21 cellular contexts compared by ENCODE assay signal in the genomic region with DNA sequence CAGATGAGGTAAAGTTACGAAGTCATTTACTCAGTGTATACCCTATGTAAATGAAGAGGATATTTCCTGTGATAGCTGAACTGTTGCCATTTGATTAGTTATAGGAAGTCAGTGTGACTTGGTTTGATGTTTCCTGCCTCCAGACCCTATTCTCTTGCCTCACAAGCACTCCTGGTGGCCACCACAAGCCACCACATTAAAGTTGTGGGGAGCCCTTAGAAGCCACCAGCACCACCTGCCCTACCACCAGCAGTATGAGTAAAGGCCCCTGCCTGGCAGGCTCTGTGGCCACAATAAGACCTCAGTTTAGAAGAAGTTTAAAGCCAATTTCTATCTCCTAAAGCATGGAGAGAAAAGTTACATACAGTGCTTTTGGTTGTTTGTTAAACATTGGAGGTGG.
A peak's percentile ranks its signal among the peaks of the same experiment; 100 is the strongest.
DNase-seq lines count a peak whose midpoint lies in the region; ATAC-seq and TF ChIP-seq lines count a peak whose summit lies in the region.
"Had no signal": no experiment of that assay in that cellular context is flagged by ENCODE, and none has a peak within 500 bp of the region (broad histone marks: within the 10 kb centered on the region; RNA-seq: fewer than 3 reads in every experiment).

No MANE protein-coding gene starts in this region.

- H3K4me3 ChIP-seq in GM12864 (ENCODE audit: low read depth, low read length), result no peak overlapping the region

- no peaks in the 10 kb centered on the region for H3K4me1 Mint-ChIP-seq in activated naive CD8-positive, alpha-beta T cell treated with anti-CD3 and anti-CD28 coated beads for 36 hours
- H3K4me1 Mint-ChIP-seq: B cell, IgD-negative memory B cell, nephron progenitor cell had no signal

- peaks cover 4% of the 10 kb centered on the region for H3K27me3 Mint-ChIP-seq in activated naive CD8-positive, alpha-beta T cell treated with anti-CD3 and anti-CD28 coated beads for 36 hours
- H3K27me3 Mint-ChIP-seq: IgD-negative memory B cell had no signal

- in situ Hi-C loops in KBM-7 (cut with MboI; ENCODE audit: low pct_unique_long_range_greater_than_20kb, low sequenced_read_pairs), result no loop called here

- no peaks in the 10 kb centered on the region for H3K9me3 Mint-ChIP-seq in activated naive CD8-positive, alpha-beta T cell treated with anti-CD3 and anti-CD28 coated beads for 36 hours
- H3K9me3 Mint-ChIP-seq: IgD-negative memory B cell, nephron progenitor cell had no signal

- TF ChIP-seq CTCF in GM12864 (IDR thresholded peaks at IDR 0.05; ENCODE audit: low read depth, low read length, missing control alignments), result peak; percentile 19

- no peak overlapping the region for H3K27ac Mint-ChIP-seq in activated naive CD8-positive, alpha-beta T cell treated with anti-CD3 and anti-CD28 coated beads for 36 hours
- H3K27ac Mint-ChIP-seq: B cell, IgD-negative memory B cell, nephron progenitor cell had no signal

- peaks cover 2% of the 10 kb centered on the region for H3K36me3 Mint-ChIP-seq in activated naive CD8-positive, alpha-beta T cell treated with anti-CD3 and anti-CD28 coated beads for 36 hours
- H3K36me3 Mint-ChIP-seq: IgD-negative memory B cell had no signal

- peak; percentile 0 for DNase-seq in NK-92 treated with Interleukin-12 subunit alpha and Interleukin-12 subunit beta, amount 100 ng/mL, for 24 hours (lab: John Stamatoyannopoulos, UW)
- no peak for DNase-seq in NK-92 (lab: John Stamatoyannopoulos, UW; ENCODE audit: unreplicated experiment)
- DNase-seq in GM12864 (ENCODE audit: low read depth), result no peak
- peak; percentile 71 for DNase-seq in KBM-7
- DNase-seq in activated naive CD8-positive, alpha-beta T cell treated with anti-CD3 and anti-CD28 coated beads for 36 hours, result peak; percentile 17
- DNase-seq in NCI-H2029 treated with DMSO at 0.1 percent for 48 hours (lab: John Stamatoyannopoulos, UW), result no peak
- DNase-seq in amygdala (lab: John Stamatoyannopoulos, UW), result no peak
- DNase-seq: activated gamma-delta T cell treated with Interleukin-2 at 50 U/mL for 16 hours; cerebellar nuclear complex; effector CD8-positive, alpha-beta T cell; HCEC 1CT; midbrain; NCI-H187 treated with DMSO at 0.1 percent for 48 hours; NCI-H345; nephron progenitor cell; posterior cingulate gyrus; SK-N-SH; T1000 had no signal

- H3K4me3 Mint-ChIP-seq in activated naive CD8-positive, alpha-beta T cell treated with anti-CD3 and anti-CD28 coated beads for 36 hours, result no peak overlapping the region
- H3K4me3 Mint-ChIP-seq: B cell, IgD-negative memory B cell, nephron progenitor cell had no signal

- ATAC-seq in GM19455 (IDR thresholded peaks at IDR 0.05; ENCODE audit: unreplicated experiment), result no peak

Comparison
In these comparisons a context has a peak if more than half of its experiments do, and no peak if none do; other contexts are left out.
1. DNase-seq: peak in NK-92 treated with Interleukin-12 subunit alpha and Interleukin-12 subunit beta, amount 100 ng/mL, for 24 hours (single experiment), KBM-7 (single experiment) and activated naive CD8-positive, alpha-beta T cell treated with anti-CD3 and anti-CD28 coated beads for 36 hours (single experiment); none in NK-92 (single experiment), GM12864 (single experiment), NCI-H2029 treated with DMSO at 0.1 percent for 48 hours (single experiment) and amygdala (0 of 56).